Comparison of ENCODE assay signal across 31 cellular contexts in the genomic region with DNA sequence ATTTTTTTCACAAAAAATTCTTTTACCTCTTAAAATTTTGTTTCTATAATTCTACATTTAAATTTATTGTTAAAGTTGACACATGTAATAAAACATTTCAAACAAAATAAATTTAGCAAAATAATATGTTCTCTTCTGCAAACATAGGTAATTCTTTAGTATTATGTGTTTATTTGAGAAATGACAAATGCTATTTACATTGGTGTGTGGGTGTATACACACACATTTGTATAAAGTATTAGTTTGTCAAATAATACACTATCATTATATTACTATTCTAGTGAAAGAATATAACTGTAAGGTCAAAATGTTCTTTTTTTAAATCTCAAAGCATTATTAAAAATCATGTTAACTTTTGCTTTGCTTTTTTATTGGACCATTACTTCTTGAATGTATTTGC.
"Had no signal": no experiment of that assay in that cellular context is flagged by ENCODE, and none has a peak within 500 bp of the region (broad histone marks: within the 10 kb centered on the region; RNA-seq: fewer than 3 reads in every experiment).

No MANE protein-coding gene starts in this region.

- H3K27me3 ChIP-seq: ascending aorta, breast epithelium, cardiac muscle cell, colonic mucosa, esophagus muscularis mucosa, foreskin keratinocyte, gastroesophageal sphincter had no signal

- H3K27ac ChIP-seq: ascending aorta, breast epithelium, cardiac muscle cell, colonic mucosa, esophagus muscularis mucosa, foreskin keratinocyte, gastroesophageal sphincter, VCaP had no signal

- H3K9me3 ChIP-seq: ascending aorta, breast epithelium, colonic mucosa, esophagus muscularis mucosa, gastroesophageal sphincter had no signal

- H3K36me3 ChIP-seq: ascending aorta, breast epithelium, cardiac muscle cell, colonic mucosa, esophagus muscularis mucosa, gastroesophageal sphincter had no signal

- H3K4me1 Mint-ChIP-seq: activated CD4-positive, alpha-beta memory T cell treated with anti-CD3 and anti-CD28 coated beads, Interleukin-2, amount 10 ng/mL, durations not matched to agents 7 days and 5 days; activated CD4-positive, alpha-beta T cell treated with anti-CD3 and anti-CD28 coated beads, Interleukin-2, amount 10 ng/mL, durations not matched to agents 7 days and 5 days; activated naive CD4-positive, alpha-beta T cell treated with anti-CD3 and anti-CD28 coated beads, Interleukin-2, amount 10 ng/mL, durations not matched to agents 7 days and 5 days; activated naive CD8-positive, alpha-beta T cell treated with anti-CD3 and anti-CD28 coated beads, Interleukin-2, amount 10 ng/mL, durations not matched to agents 7 days and 5 days; brain; endodermal cell; WTC11 had no signal

- H3K27me3 Mint-ChIP-seq: activated CD4-positive, alpha-beta memory T cell treated with anti-CD3 and anti-CD28 coated beads, Interleukin-2, amount 10 ng/mL, durations not matched to agents 7 days and 5 days; activated CD4-positive, alpha-beta T cell treated with anti-CD3 and anti-CD28 coated beads, Interleukin-2, amount 10 ng/mL, durations not matched to agents 7 days and 5 days; activated naive CD4-positive, alpha-beta T cell treated with anti-CD3 and anti-CD28 coated beads, Interleukin-2, amount 10 ng/mL, durations not matched to agents 7 days and 5 days; activated naive CD8-positive, alpha-beta T cell treated with anti-CD3 and anti-CD28 coated beads, Interleukin-2, amount 10 ng/mL, durations not matched to agents 7 days and 5 days; activated T-cell treated with anti-CD3 and anti-CD28 coated beads, Interleukin-2, amount 50 U/mL, for 24 hours; brain had no signal

- H3K27ac Mint-ChIP-seq: activated CD4-positive, alpha-beta memory T cell treated with anti-CD3 and anti-CD28 coated beads, Interleukin-2, amount 10 ng/mL, durations not matched to agents 7 days and 5 days; activated CD4-positive, alpha-beta T cell treated with anti-CD3 and anti-CD28 coated beads, Interleukin-2, amount 10 ng/mL, durations not matched to agents 7 days and 5 days; activated naive CD4-positive, alpha-beta T cell treated with anti-CD3 and anti-CD28 coated beads, Interleukin-2, amount 10 ng/mL, durations not matched to agents 7 days and 5 days; activated naive CD4-positive, alpha-beta T cell treated with anti-CD3 and anti-CD28 coated beads, Interleukin-2, amount 50 U/mL, for 72 hours; activated naive CD8-positive, alpha-beta T cell treated with anti-CD3 and anti-CD28 coated beads, Interleukin-2, amount 10 ng/mL, durations not matched to agents 7 days and 5 days; activated T-cell treated with anti-CD3 and anti-CD28 coated beads, Interleukin-2, amount 50 U/mL, for 24 hours; activated T-cell treated with anti-CD3 and anti-CD28 coated beads, Interleukin-2, amount 50 U/mL, for 72 hours; brain; endodermal cell; WTC11 had no signal

- H3K36me3 Mint-ChIP-seq: activated naive CD4-positive, alpha-beta T cell treated with anti-CD3 and anti-CD28 coated beads, Interleukin-2, amount 10 ng/mL, durations not matched to agents 7 days and 5 days; activated naive CD4-positive, alpha-beta T cell treated with anti-CD3 and anti-CD28 coated beads, Interleukin-2, amount 50 U/mL, for 72 hours; activated naive CD8-positive, alpha-beta T cell treated with anti-CD3 and anti-CD28 coated beads, Interleukin-2, amount 10 ng/mL, durations not matched to agents 7 days and 5 days; brain; WTC11 had no signal

- DNase-seq: activated CD4-positive, alpha-beta memory T cell treated with anti-CD3 and anti-CD28 coated beads, Interleukin-2, amount 10 ng/mL, durations not matched to agents 7 days and 5 days; activated CD4-positive, alpha-beta T cell treated with anti-CD3 and anti-CD28 coated beads for 1 hour; activated CD4-positive, alpha-beta T cell treated with anti-CD3 and anti-CD28 coated beads for 4 hours; activated CD4-positive, alpha-beta T cell treated with anti-CD3 and anti-CD28 coated beads, Interleukin-2, amount 10 ng/mL, durations not matched to agents 7 days and 5 days; activated CD4-positive, alpha-beta T cell treated with anti-CD3 and anti-CD28 coated beads, Interleukin-2, amount 50 U/mL, for 4 hours; activated CD8-positive, alpha-beta memory T cell treated with anti-CD3 and anti-CD28 coated beads, Interleukin-2, amount 50 U/mL, for 48 hours; activated gamma-delta T cell; activated naive CD4-positive, alpha-beta T cell; activated naive CD4-positive, alpha-beta T cell treated with anti-CD3 and anti-CD28 coated beads, Interleukin-2, amount 10 ng/mL, durations not matched to agents 7 days and 5 days; activated naive CD8-positive, alpha-beta T cell treated with anti-CD3 and anti-CD28 coated beads, Interleukin-2, amount 10 ng/mL, durations not matched to agents 7 days and 5 days; activated T-cell treated with anti-CD3 and anti-CD28 coated beads for 4 hours; activated T-cell treated with anti-CD3 and anti-CD28 coated beads, Interleukin-2, amount 50 U/mL, for 24 hours; activated T-cell treated with anti-CD3 and anti-CD28 coated beads, Interleukin-2, amount 50 U/mL, for 72 hours; central memory CD4-positive, alpha-beta T cell; cerebellar nuclear complex; colonic mucosa; effector CD8-positive, alpha-beta T cell; endodermal cell; erythroblast; foreskin keratinocyte; head of caudate nucleus; T-helper 2 cell had no signal

- H3K4me1 ChIP-seq: ascending aorta, breast epithelium, colonic mucosa, esophagus muscularis mucosa, foreskin keratinocyte, gastroesophageal sphincter had no signal

- ATAC-seq: activated naive CD4-positive, alpha-beta T cell treated with anti-CD3 and anti-CD28 coated beads, Interleukin-2, amount 50 U/mL, for 72 hours; activated T-cell treated with anti-CD3 and anti-CD28 coated beads, Interleukin-2, amount 50 U/mL, for 72 hours; foreskin keratinocyte; gastroesophageal sphincter; WTC11 had no signal

- H3K4me3 Mint-ChIP-seq: activated CD4-positive, alpha-beta memory T cell treated with anti-CD3 and anti-CD28 coated beads, Interleukin-2, amount 10 ng/mL, durations not matched to agents 7 days and 5 days; activated CD4-positive, alpha-beta T cell treated with anti-CD3 and anti-CD28 coated beads, Interleukin-2, amount 10 ng/mL, durations not matched to agents 7 days and 5 days; activated naive CD4-positive, alpha-beta T cell treated with anti-CD3 and anti-CD28 coated beads, Interleukin-2, amount 10 ng/mL, durations not matched to agents 7 days and 5 days; activated naive CD8-positive, alpha-beta T cell treated with anti-CD3 and anti-CD28 coated beads, Interleukin-2, amount 10 ng/mL, durations not matched to agents 7 days and 5 days; activated T-cell treated with anti-CD3 and anti-CD28 coated beads, Interleukin-2, amount 50 U/mL, for 24 hours; activated T-cell treated with anti-CD3 and anti-CD28 coated beads, Interleukin-2, amount 50 U/mL, for 72 hours; brain; endodermal cell; WTC11 had no signal

- H3K4me3 ChIP-seq: ascending aorta, breast epithelium, cardiac muscle cell, colonic mucosa, esophagus muscularis mucosa, gastroesophageal sphincter had no signal

- H3K9me3 Mint-ChIP-seq: brain, endodermal cell, WTC11 had no signal
